29 cellular contexts compared by ENCODE assay signal in the genomic region with DNA sequence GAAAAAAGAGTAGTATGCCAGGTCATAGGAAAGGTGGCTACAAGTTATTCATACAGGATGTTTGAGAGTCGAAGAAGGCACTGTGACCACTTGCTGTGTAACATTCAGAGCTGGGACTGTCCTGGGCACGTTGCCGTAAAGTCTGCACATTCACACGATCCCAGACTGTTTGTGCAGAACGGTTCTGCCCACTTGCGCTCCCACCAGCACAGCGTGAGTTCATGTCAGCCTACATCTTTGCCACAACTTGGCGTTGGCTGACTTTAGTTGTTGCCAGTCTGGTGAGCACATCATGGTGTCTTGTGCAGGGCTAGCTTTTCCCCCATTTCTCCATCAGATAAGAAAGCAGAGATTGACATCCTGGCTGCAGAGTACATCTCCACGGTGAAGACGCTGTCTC.
"Had no signal": no experiment of that assay in that cellular context is flagged by ENCODE, and none has a peak within 500 bp of the region (broad histone marks: within the 10 kb centered on the region; RNA-seq: fewer than 3 reads in every experiment).

No MANE protein-coding gene starts in this region.

- FAIRE-seq: small intestine had no signal

- H3K27ac Mint-ChIP-seq: naive thymus-derived CD8-positive, alpha-beta T cell; natural killer cell treated with Interleukin-12 subunit alpha and Interleukin-12 subunit beta and Interleukin-15 and Interleukin-18, amount 100 ng/mL, for 72 hours; nephron progenitor cell; neural progenitor cell; progenitor cell of endocrine pancreas; stimulated activated memory B cell treated with anti-CD40 and anti-IgM and Interleukin-4, amounts not matched to agents 10 μg/mL and 1 μg/mL and 100 μg/mL, for 72 hours had no signal

- H3K9ac ChIP-seq: neural progenitor cell, parathyroid adenoma had no signal

- H3K79me2 ChIP-seq: parathyroid adenoma had no signal

- H3K4me1 ChIP-seq: neural progenitor cell, parathyroid adenoma, psoas muscle, right lobe of liver, suprapubic skin, testis, upper lobe of right lung, uterus had no signal

- H3K36me3 ChIP-seq: ovary, uterus had no signal

- DNase-seq: naive B cell; naive thymus-derived CD8-positive, alpha-beta T cell; nephron progenitor cell; occipital lobe; ovary; right cardiac atrium; right lobe of liver; sigmoid colon; small intestine; stimulated activated CD4-positive, alpha-beta T cell treated with anti-CD3 and anti-CD28 coated beads, Interleukin-15, amount 100 ng/mL, for 24 hours; stimulated activated CD4-positive, alpha-beta T cell treated with anti-CD3 and anti-CD28 coated beads, Interleukin-2, amount 100 ng/mL, for 24 hours; stimulated activated CD4-positive, alpha-beta T cell treated with anti-CD3 and anti-CD28 coated beads, Interleukin-2, amount 100 ng/mL, for 48 hours; stimulated activated CD4-positive, alpha-beta T cell treated with anti-CD3 and anti-CD28 coated beads, Interleukin-4, amount 100 ng/mL, for 24 hours; stimulated activated naive CD4-positive, alpha-beta T cell; stimulated activated naive CD8-positive, alpha-beta T cell treated with anti-CD3 and anti-CD28 coated beads, Interleukin-15, amount 100 ng/mL, for 72 hours; stimulated activated naive CD8-positive, alpha-beta T cell treated with anti-CD3 and anti-CD28 coated beads, Interleukin-15, Interleukin-2, amounts not matched to agents 100 U/mL and 50 U/mL, for 24 hours; substantia nigra; testis; tibial artery; trophoblast cell; upper lobe of right lung; uterus had no signal

- H3K27me3 Mint-ChIP-seq: naive B cell; naive thymus-derived CD8-positive, alpha-beta T cell; natural killer cell treated with Interleukin-12 subunit alpha and Interleukin-12 subunit beta and Interleukin-15 and Interleukin-18, amount 100 ng/mL, for 72 hours; progenitor cell of endocrine pancreas; stimulated activated memory B cell treated with anti-CD40 and anti-IgM and Interleukin-4, amounts not matched to agents 10 μg/mL and 1 μg/mL and 100 μg/mL, for 72 hours; stimulated activated naive CD8-positive, alpha-beta T cell treated with anti-CD3 and anti-CD28 coated beads, Interleukin-15, amount 100 ng/mL, for 72 hours had no signal

- H3K4me3 Mint-ChIP-seq: natural killer cell treated with Interleukin-12 subunit alpha and Interleukin-12 subunit beta and Interleukin-15 and Interleukin-18, amount 100 ng/mL, for 72 hours; nephron progenitor cell; neural progenitor cell; stimulated activated memory B cell treated with anti-CD40 and anti-IgM and Interleukin-4, amounts not matched to agents 10 μg/mL and 1 μg/mL and 100 μg/mL, for 72 hours; stimulated activated naive CD8-positive, alpha-beta T cell treated with anti-CD3 and anti-CD28 coated beads, Interleukin-15, amount 100 ng/mL, for 72 hours had no signal

- H3K9me3 ChIP-seq: right lobe of liver, suprapubic skin, testis, tibial artery, upper lobe of right lung, uterus had no signal

- H3K9me3 Mint-ChIP-seq: naive thymus-derived CD8-positive, alpha-beta T cell; natural killer cell treated with Interleukin-12 subunit alpha and Interleukin-12 subunit beta and Interleukin-15 and Interleukin-18, amount 100 ng/mL, for 72 hours; stimulated activated memory B cell treated with anti-CD40 and anti-IgM and Interleukin-4, amounts not matched to agents 10 μg/mL and 1 μg/mL and 100 μg/mL, for 72 hours had no signal

- H2AFZ ChIP-seq: neural progenitor cell, parathyroid adenoma had no signal

- ATAC-seq: naive thymus-derived CD8-positive, alpha-beta T cell; natural killer cell treated with Interleukin-12 subunit alpha and Interleukin-12 subunit beta and Interleukin-15 and Interleukin-18, amount 100 ng/mL, for 72 hours; psoas muscle; right cardiac atrium; right lobe of liver; stimulated activated memory B cell treated with anti-CD40 and anti-IgM and Interleukin-4, amounts not matched to agents 10 μg/mL and 1 μg/mL and 100 μg/mL, for 72 hours; stimulated activated naive CD8-positive, alpha-beta T cell treated with anti-CD3 and anti-CD28 coated beads, Interleukin-15, amount 100 ng/mL, for 72 hours; stimulated activated naive CD8-positive, alpha-beta T cell treated with anti-CD3 and anti-CD28 coated beads, Interleukin-15, Interleukin-2, amounts not matched to agents 100 U/mL and 50 U/mL, for 24 hours; upper lobe of right lung had no signal

- H3K27me3 ChIP-seq: neural progenitor cell, ovary, right lobe of liver, sigmoid colon, suprapubic skin, testis, tibial artery, upper lobe of right lung, uterus had no signal

- H3K27ac ChIP-seq: neural progenitor cell, ovary, parathyroid adenoma, psoas muscle, right lobe of liver, sigmoid colon, suprapubic skin, testis, tibial artery, upper lobe of right lung, uterus had no signal

- H3K4me1 Mint-ChIP-seq: neural progenitor cell had no signal

- H3K4me2 ChIP-seq: neural progenitor cell had no signal

- H3K4me3 ChIP-seq: neural progenitor cell, ovary, psoas muscle, right lobe of liver, sigmoid colon, suprapubic skin, testis, tibial artery, upper lobe of right lung, uterus had no signal
